Comparison of ENCODE assay signal across 16 cellular contexts in the genomic region with DNA sequence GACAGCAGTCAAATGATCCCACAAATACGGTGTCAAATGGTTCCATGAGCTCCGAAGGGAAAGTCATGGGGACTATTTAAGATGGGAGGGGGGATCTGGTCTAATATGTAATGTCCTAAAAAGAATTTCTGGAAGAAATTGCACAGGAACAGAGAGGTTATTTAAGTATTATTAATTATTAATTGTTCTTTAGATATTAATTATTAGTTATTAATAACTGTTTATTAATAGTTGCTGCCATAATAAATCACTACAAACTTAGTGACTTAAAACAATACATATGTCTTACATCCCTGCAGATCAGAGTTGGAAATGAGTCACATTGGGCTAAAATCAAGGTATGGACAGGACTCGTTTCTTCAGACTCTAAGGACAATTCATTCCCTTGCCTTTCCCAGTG.
"Had no signal": no experiment of that assay in that cellular context is flagged by ENCODE, and none has a peak within 500 bp of the region (broad histone marks: within the 10 kb centered on the region; RNA-seq: fewer than 3 reads in every experiment).

No MANE protein-coding gene starts in this region.

- ATAC-seq: gastroesophageal sphincter, heart right ventricle, left colon had no signal

- H3K27me3 ChIP-seq: ascending aorta, gastroesophageal sphincter, heart right ventricle had no signal

- H3K4me3 ChIP-seq: ascending aorta, gastroesophageal sphincter, heart right ventricle, lung had no signal

- H3K27ac ChIP-seq: ascending aorta, gastroesophageal sphincter, heart right ventricle, WERI-Rb-1 had no signal

- H3K27ac Mint-ChIP-seq: activated CD4-positive, alpha-beta memory T cell treated with anti-CD3 and anti-CD28 coated beads, Interleukin-2, amount 10 ng/mL, durations not matched to agents 7 days and 5 days; endodermal cell had no signal

- H3K4me1 Mint-ChIP-seq: endodermal cell had no signal

- H3K9me3 Mint-ChIP-seq: endodermal cell had no signal

- H3K27me3 Mint-ChIP-seq: activated CD4-positive, alpha-beta memory T cell treated with anti-CD3 and anti-CD28 coated beads, Interleukin-2, amount 10 ng/mL, durations not matched to agents 7 days and 5 days had no signal

- H3K4me1 ChIP-seq: ascending aorta, heart right ventricle had no signal

- DNase-seq: activated CD4-positive, alpha-beta memory T cell treated with anti-CD3 and anti-CD28 coated beads, Interleukin-2, amount 10 ng/mL, durations not matched to agents 7 days and 5 days; activated CD4-positive, alpha-beta T cell treated with anti-CD3 and anti-CD28 coated beads for 4 hours; activated CD8-positive, alpha-beta memory T cell treated with anti-CD3 and anti-CD28 coated beads, Interleukin-2, amount 50 U/mL, for 4 hours; activated gamma-delta T cell; activated T-cell treated with anti-CD3 and anti-CD28 coated beads, Interleukin-2, amount 50 U/mL, for 48 hours; endodermal cell; heart right ventricle; left colon; midbrain; retina; stimulated activated CD4-positive, alpha-beta T cell treated with anti-CD3 and anti-CD28 coated beads, Interleukin-12 subunit alpha, Interleukin-12 subunit beta, amount 100 ng/mL, for 4 hours; stimulated activated CD4-positive, alpha-beta T cell treated with anti-CD3 and anti-CD28 coated beads, Interleukin-2, amount 100 ng/mL, for 24 hours; WERI-Rb-1 had no signal

- H3K9me3 ChIP-seq: ascending aorta, gastroesophageal sphincter, heart right ventricle had no signal

- H3K4me3 Mint-ChIP-seq: activated CD4-positive, alpha-beta memory T cell treated with anti-CD3 and anti-CD28 coated beads, Interleukin-2, amount 10 ng/mL, durations not matched to agents 7 days and 5 days; endodermal cell had no signal

- H3K36me3 ChIP-seq: ascending aorta, gastroesophageal sphincter, heart right ventricle, WERI-Rb-1 had no signal
